ENCODE assay signal across 8 cellular contexts in genomic region chr3:104291878-104292277, GRCh38.
DNase-seq lines count a peak whose midpoint lies in the region; ATAC-seq, FAIRE-seq and TF ChIP-seq lines count a peak whose summit lies in the region.

No MANE protein-coding gene starts in this region.

- 27 to 56% (median 46%) methylated on average over 2 of the region's 2 CpGs for WGBS in small intestine, 3 donors

- peaks cover 12% of the 10 kb centered on the region for H3K4me1 Mint-ChIP-seq in activated CD4-positive, alpha-beta T cell treated with anti-CD3 and anti-CD28 coated beads, Interleukin-2, amount 10 ng/mL, durations not matched to agents 7 days and 5 days

- peak; percentile 38 for ATAC-seq in HG03280 (IDR thresholded peaks at IDR 0.05; ENCODE audit: unreplicated experiment)

- no peaks in the 10 kb centered on the region for H3K27me3 ChIP-seq in small intestine (ENCODE audit: control insufficient read depth in 2 of 2, insufficient read depth in 2 of 2, low read length in 2 of 2)

- no peak for DNase-seq in activated CD4-positive, alpha-beta T cell treated with anti-CD3 and anti-CD28 coated beads, Interleukin-2, amount 10 ng/mL, durations not matched to agents 7 days and 5 days
- no peak for DNase-seq in activated CD4-positive, alpha-beta T cell treated with anti-CD3 and anti-CD28 coated beads, Interleukin-2, amount 50 U/mL, for 48 hours
- DNase-seq in astrocyte of the spinal cord (ENCODE audit: low read depth, low spot score) (peak; percentile 62), small intestine (no peak), NCI-H2107 treated with DMSO at 0.1 percent for 48 hours (lab: John Stamatoyannopoulos, UW; ENCODE audit: unreplicated experiment) (no peak), epidermal melanocyte (ENCODE audit: insufficient read length, low spot score) (no peak), HUDEP-2 (lab: John Stamatoyannopoulos, UW; ENCODE audit: unreplicated experiment in 76 of 76) (no peak)

- H3K27me3 Mint-ChIP-seq in activated CD4-positive, alpha-beta T cell treated with anti-CD3 and anti-CD28 coated beads, Interleukin-2, amount 10 ng/mL, durations not matched to agents 7 days and 5 days: no peaks in the 10 kb centered on the region

- peaks cover 3% of the 10 kb centered on the region for H3K9me3 Mint-ChIP-seq in activated CD4-positive, alpha-beta T cell treated with anti-CD3 and anti-CD28 coated beads, Interleukin-2, amount 10 ng/mL, durations not matched to agents 7 days and 5 days

- H3K36me3 ChIP-seq in small intestine (ENCODE audit: control insufficient read depth in 2 of 2, insufficient read depth in 2 of 2, low read length in 2 of 2): no peaks in the 10 kb centered on the region

- peak overlapping the region; percentile 11 to 54 for H3K27ac ChIP-seq in small intestine (ENCODE audit: low read depth in 1 of 2, low read length in 1 of 2)

- peak overlapping the region; percentile 25 for H3K4me3 Mint-ChIP-seq in activated CD4-positive, alpha-beta T cell treated with anti-CD3 and anti-CD28 coated beads, Interleukin-2, amount 10 ng/mL, durations not matched to agents 7 days and 5 days

- peak overlapping the region; percentile 4 for H3K4me3 ChIP-seq in astrocyte of the spinal cord (ENCODE audit: low read depth, low read length)
- H3K4me3 ChIP-seq in small intestine (ENCODE audit: low read depth in 1 of 2, low read length in 2 of 2): no peak overlapping the region

- in situ Hi-C loops in astrocyte of the spinal cord (cut with HindIII; ENCODE audit: low sequenced_read_pairs): no loop called here

- POLR2A ChIA-PET in activated CD4-positive, alpha-beta T cell treated with anti-CD3 and anti-CD28 coated beads, Interleukin-2, amount 10 ng/mL, durations not matched to agents 7 days and 5 days (lab: Charles Lee): no interaction called here

- CTCF ChIA-PET in activated CD4-positive, alpha-beta T cell treated with anti-CD3 and anti-CD28 coated beads, Interleukin-2, amount 10 ng/mL, durations not matched to agents 7 days and 5 days (lab: Charles Lee): no interaction called here

- TF ChIP-seq CTCF in astrocyte of the spinal cord (IDR thresholded peaks at IDR 0.05; ENCODE audit: low read depth, low read length): no peak

- H3K27ac Mint-ChIP-seq in activated CD4-positive, alpha-beta T cell treated with anti-CD3 and anti-CD28 coated beads, Interleukin-2, amount 10 ng/mL, durations not matched to agents 7 days and 5 days: peak overlapping the region; percentile 44

- H3K9me3 ChIP-seq in small intestine (ENCODE audit: control insufficient read depth, low read depth): no peaks in the 10 kb centered on the region

- no peaks in the 10 kb centered on the region for H3K36me3 Mint-ChIP-seq in activated CD4-positive, alpha-beta T cell treated with anti-CD3 and anti-CD28 coated beads, Interleukin-2, amount 10 ng/mL, durations not matched to agents 7 days and 5 days (ENCODE audit: low read depth)

- H3K4me1 ChIP-seq in small intestine (ENCODE audit: control insufficient read depth in 2 of 2, insufficient read depth in 1 of 2, low read depth in 1 of 2, low read length in 1 of 2): no peaks in the 10 kb centered on the region

- no peak for FAIRE-seq in small intestine (lab: Jason Lieb, UNC)
